8 cellular contexts compared by ENCODE assay signal in the genomic region with DNA sequence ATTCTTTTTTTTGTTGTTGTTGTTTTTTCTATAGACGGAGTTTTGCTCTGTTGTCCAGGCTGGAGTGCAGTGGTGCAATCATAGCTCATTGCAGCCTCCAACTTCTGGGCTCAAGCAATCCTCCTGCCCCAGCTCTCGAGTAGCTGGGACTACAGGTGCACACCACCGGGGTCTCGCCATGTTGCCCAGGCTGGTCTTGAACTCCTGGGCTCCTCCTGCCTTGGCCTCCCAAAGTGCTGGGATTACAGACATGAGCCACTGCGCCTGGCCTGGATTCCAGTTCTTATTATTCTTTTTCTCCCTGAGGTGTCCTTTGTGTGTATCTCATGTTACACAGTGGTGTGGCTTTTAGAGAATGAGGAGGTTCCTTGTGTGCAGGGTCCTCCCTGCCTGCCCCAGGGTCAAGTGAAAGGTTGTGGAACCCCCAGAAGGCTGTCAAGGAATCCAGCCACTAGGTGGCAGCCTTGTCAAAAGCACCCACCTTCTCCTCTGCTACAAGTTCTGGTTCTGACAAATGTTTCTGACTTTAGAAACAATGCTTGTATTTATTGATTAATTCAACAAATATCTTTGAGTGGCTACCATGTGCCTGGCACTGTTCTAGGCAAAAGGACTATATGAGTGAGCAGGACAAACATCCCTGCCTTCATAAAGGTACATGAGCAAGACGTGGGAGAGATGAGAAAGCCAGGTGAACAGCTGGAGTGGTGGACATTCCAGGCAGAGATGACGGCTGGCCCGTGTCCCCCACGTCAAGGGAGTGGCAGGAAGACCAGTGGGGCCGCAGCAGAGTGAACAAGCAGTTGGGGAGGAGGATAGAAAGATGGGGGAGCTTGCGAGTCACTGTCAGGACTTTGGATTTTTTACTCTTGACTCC.
DNase-seq lines count a peak whose midpoint lies in the region; ATAC-seq and TF ChIP-seq lines count a peak whose summit lies in the region.

No MANE protein-coding gene starts in this region.

- DNase-seq in SKM-1 treated with dmso at 0.1 percent for 144 hours (lab: John Stamatoyannopoulos, UW; ENCODE audit: unreplicated experiment) (peak; percentile 18), SKM-1 (lab: John Stamatoyannopoulos, UW; ENCODE audit: unreplicated experiment) (no peak), NCI-H524 (lab: John Stamatoyannopoulos, UW) (peak; percentile 68 to 79), dorsolateral prefrontal cortex (peak; percentile 43 to 89 (median 78)), lung microvascular endothelial cell (ENCODE audit: low read depth in 2 of 2) (peak; percentile 52 to 54), NCI-H2107 treated with DMSO at 0.1 percent for 48 hours (lab: John Stamatoyannopoulos, UW; ENCODE audit: unreplicated experiment) (no peak)
- DNase-seq in activated CD8-positive, alpha-beta T cell treated with anti-CD3 and anti-CD28 coated beads for 36 hours: peak; percentile 82
- peak; percentile 57 for DNase-seq in stimulated activated CD8-positive, alpha-beta memory T cell treated with anti-CD3 and anti-CD28 coated beads, Interleukin-12 subunit alpha, Interleukin-12 subunit beta, amount 100 ng/mL, for 1 hour (ENCODE audit: low read depth)

- peak overlapping the region in 51 of 59 donors; percentile 5 to 55 (median 35) for H3K4me3 ChIP-seq in dorsolateral prefrontal cortex

- H3K9me3 Mint-ChIP-seq in activated CD8-positive, alpha-beta T cell treated with anti-CD3 and anti-CD28 coated beads for 36 hours: no peaks in the 10 kb centered on the region

- peak overlapping the region in 58 of 59 donors; percentile 49 to 93 (median 86) for H3K27ac ChIP-seq in dorsolateral prefrontal cortex

- POLR2A ChIA-PET in activated CD8-positive, alpha-beta T cell treated with anti-CD3 and anti-CD28 coated beads for 36 hours (lab: Charles Lee): interaction anchor here (0.6 kb wide), 1 partner anchor 1478 kb away, joined by 3 read pairs; no protein-coding TSS in a partner anchor

- H3K27me3 ChIP-seq in dorsolateral prefrontal cortex: no peaks in the 10 kb centered on the region

- no peaks in the 10 kb centered on the region for H3K36me3 Mint-ChIP-seq in activated CD8-positive, alpha-beta T cell treated with anti-CD3 and anti-CD28 coated beads for 36 hours (ENCODE audit: low read depth)

- peaks cover 1% of the 10 kb centered on the region for H3K27me3 Mint-ChIP-seq in activated CD8-positive, alpha-beta T cell treated with anti-CD3 and anti-CD28 coated beads for 36 hours

- peak; percentile 75 for ATAC-seq in activated CD8-positive, alpha-beta T cell treated with anti-CD3 and anti-CD28 coated beads for 36 hours

- H3K4me1 Mint-ChIP-seq in activated CD8-positive, alpha-beta T cell treated with anti-CD3 and anti-CD28 coated beads for 36 hours (ENCODE audit: low read depth): peaks cover 2% of the 10 kb centered on the region

- H3K27ac Mint-ChIP-seq in activated CD8-positive, alpha-beta T cell treated with anti-CD3 and anti-CD28 coated beads for 36 hours: no peak overlapping the region

- no peak overlapping the region for H3K4me3 Mint-ChIP-seq in activated CD8-positive, alpha-beta T cell treated with anti-CD3 and anti-CD28 coated beads for 36 hours

- CTCF ChIA-PET in activated CD8-positive, alpha-beta T cell treated with anti-CD3 and anti-CD28 coated beads for 36 hours (lab: Charles Lee): interaction anchor here (0.6 to 4.4 kb wide), 27 partner anchors 9 to 199 kb away, joined by 3 to 41 read pairs (median 4); no protein-coding TSS in a partner anchor

- peak; percentile 97 for TF ChIP-seq CTCF in activated CD8-positive, alpha-beta T cell treated with anti-CD3 and anti-CD28 coated beads for 36 hours (IDR thresholded peaks at IDR 0.05)
- peak; percentile 85 to 98 (median 93) for TF ChIP-seq CTCF in dorsolateral prefrontal cortex (IDR thresholded peaks at IDR 0.05 in 54 of 56, conservative IDR thresholded peaks at IDR 0.05 in 2 of 56; ENCODE audit: low read depth in 1 of 56, partially characterized antibody in 56 of 56)

- intact Hi-C loops in activated CD8-positive, alpha-beta T cell treated with anti-CD3 and anti-CD28 coated beads for 36 hours (cut with micrococcal nuclease): loop anchor here (2.0 to 10.0 kb wide), 2 partner anchors 105 to 193 kb away; no protein-coding TSS in a partner anchor
- intact Hi-C loops in dorsolateral prefrontal cortex (cut with DNase I): loop anchor here (1.0 to 5.0 kb wide), 7 partner anchors 33 to 196 kb away; partner anchors contain the start of gene SPECC1 (in 1 of the 2)

Comparison
In these comparisons a context has a peak if more than half of its experiments do, and no peak if none do; other contexts are left out.
1. DNase-seq: peak in SKM-1 treated with dmso at 0.1 percent for 144 hours (single experiment), NCI-H524 (2 of 2), activated CD8-positive, alpha-beta T cell treated with anti-CD3 and anti-CD28 coated beads for 36 hours (single experiment), dorsolateral prefrontal cortex (10 of 10), lung microvascular endothelial cell (2 of 2) and stimulated activated CD8-positive, alpha-beta memory T cell treated with anti-CD3 and anti-CD28 coated beads, Interleukin-12 subunit alpha, Interleukin-12 subunit beta, amount 100 ng/mL, for 1 hour (single experiment); none in SKM-1 (single experiment) and NCI-H2107 treated with DMSO at 0.1 percent for 48 hours (single experiment).